Comparison of ENCODE assay signal across 13 cellular contexts in the genomic region with DNA sequence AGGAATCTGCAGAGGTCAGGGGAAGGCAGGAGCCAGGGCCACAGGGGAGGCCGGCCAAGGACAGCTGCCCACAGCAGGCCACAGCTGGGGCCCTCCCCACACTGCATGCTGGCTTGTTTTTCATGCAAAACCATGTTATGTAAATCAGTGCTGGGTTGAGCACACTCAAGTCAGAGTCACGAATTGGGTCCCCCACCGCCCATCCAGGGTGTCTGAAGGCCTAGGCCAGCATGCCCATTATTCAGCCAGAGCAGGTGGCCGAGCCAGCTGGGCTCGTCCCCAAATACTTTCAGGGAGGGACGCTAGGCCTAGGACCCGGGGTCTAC. TPM values are rescaled to one million over a fixed set of nuclear protein-coding genes. Genes with fewer than 3 reads are reported as not detected.
DNase-seq lines count a peak whose midpoint lies in the region; ATAC-seq and TF ChIP-seq lines count a peak whose summit lies in the region.
"Had no signal": no experiment of that assay in that cellular context is flagged by ENCODE, and none has a peak within 500 bp of the region (broad histone marks: within the 10 kb centered on the region; RNA-seq: fewer than 3 reads in every experiment).

No MANE protein-coding gene starts in this region.

- H3K9ac ChIP-seq in neural progenitor cell = no peak overlapping the region
- H3K9ac ChIP-seq: GM23248 had no signal

- WGBS in spleen, 5 donors = 75 to 85% (median 81%) methylated on average over 6 to 7 of the region's 7 CpGs

- H2AFZ ChIP-seq in neural progenitor cell (replicated peaks) = no peak overlapping the region
- H2AFZ ChIP-seq: GM23248 had no signal

- TF ChIP-seq POLR2A in spleen (IDR thresholded peaks at IDR 0.05) = no peak

- no peaks in the 10 kb centered on the region for H3K9me3 ChIP-seq in CD4-positive, alpha-beta memory T cell (ENCODE audit: control insufficient read depth in 1 of 2, low read length in 2 of 2)
- H3K9me3 ChIP-seq in T-helper 17 cell (ENCODE audit: control insufficient read depth, low read length, poor library complexity, severe bottlenecking) (no peaks in the 10 kb centered on the region), neural progenitor cell (ENCODE audit: low read depth) (no peaks in the 10 kb centered on the region), mucosa of descending colon (no peaks in the 10 kb centered on the region), spleen (no peaks in the 10 kb centered on the region)

- peaks cover 30% of the 10 kb centered on the region for H3F3A ChIP-seq in neural progenitor cell (ENCODE audit: low read depth)

- no peak overlapping the region for H3K4me3 ChIP-seq in CD4-positive, alpha-beta memory T cell (ENCODE audit: low read length in 2 of 2)
- no peak overlapping the region for H3K4me3 ChIP-seq in neural progenitor cell
- H3K4me3 ChIP-seq in mucosa of descending colon = no peak overlapping the region
- H3K4me3 ChIP-seq in spleen = no peak overlapping the region
- H3K4me3 ChIP-seq: GM23248 had no signal

- H4K20me1 ChIP-seq in neural progenitor cell (ENCODE audit: low read depth) = no peaks in the 10 kb centered on the region

- H3K27me3 Mint-ChIP-seq in CD4-positive, alpha-beta memory T cell = no peaks in the 10 kb centered on the region
- no peaks in the 10 kb centered on the region for H3K27me3 Mint-ChIP-seq in T-helper 17 cell
- H3K27me3 Mint-ChIP-seq in neural progenitor cell (ENCODE audit: insufficient read depth, low read depth) = peaks cover 14% of the 10 kb centered on the region
- H3K27me3 Mint-ChIP-seq: activated CD4-positive, alpha-beta memory T cell treated with anti-CD3 and anti-CD28 coated beads, Interleukin-2, amount 10 ng/mL, durations not matched to agents 7 days and 5 days; activated naive CD8-positive, alpha-beta T cell treated with anti-CD3 and anti-CD28 coated beads, Interleukin-2, amount 10 ng/mL, durations not matched to agents 7 days and 5 days had no signal

- H3K4me3 Mint-ChIP-seq in CD4-positive, alpha-beta memory T cell = no peak overlapping the region
- H3K4me3 Mint-ChIP-seq in T-helper 17 cell (peak overlapping the region; percentile 19), neural progenitor cell (no peak overlapping the region)
- H3K4me3 Mint-ChIP-seq: activated CD4-positive, alpha-beta memory T cell treated with anti-CD3 and anti-CD28 coated beads, Interleukin-2, amount 10 ng/mL, durations not matched to agents 7 days and 5 days; activated naive CD8-positive, alpha-beta T cell treated with anti-CD3 and anti-CD28 coated beads, Interleukin-2, amount 10 ng/mL, durations not matched to agents 7 days and 5 days had no signal

- no peak for DNase-seq in CD4-positive, alpha-beta memory T cell
- DNase-seq in T-helper 17 cell (no peak), neural progenitor cell (ENCODE audit: low spot score) (peak; percentile 21), HK-2 (ENCODE audit: unreplicated experiment) (no peak), mucosa of descending colon (no peak), spleen (no peak), medulla oblongata (ENCODE audit: extremely low spot score) (no peak)
- DNase-seq: activated CD4-positive, alpha-beta memory T cell treated with anti-CD3 and anti-CD28 coated beads, Interleukin-2, amount 10 ng/mL, durations not matched to agents 7 days and 5 days; activated naive CD8-positive, alpha-beta T cell treated with anti-CD3 and anti-CD28 coated beads, Interleukin-2, amount 10 ng/mL, durations not matched to agents 7 days and 5 days; COR-L47; GM23248; MV-4-11 had no signal

- TF ChIP-seq CTCF in neural progenitor cell (IDR thresholded peaks at IDR 0.05) = no peak
- no peak for TF ChIP-seq CTCF in mucosa of descending colon (IDR thresholded peaks at IDR 0.05)
- TF ChIP-seq CTCF in spleen (IDR thresholded peaks at IDR 0.05 in 8 of 11, conservative IDR thresholded peaks at IDR 0.05 in 3 of 11) = no peak

- H3K4me2 ChIP-seq in neural progenitor cell = no peak overlapping the region

- H3K36me3 ChIP-seq in CD4-positive, alpha-beta memory T cell (ENCODE audit: insufficient read depth, low read length) = no peaks in the 10 kb centered on the region
- H3K36me3 ChIP-seq in neural progenitor cell (no peaks in the 10 kb centered on the region), mucosa of descending colon (ENCODE audit: low read depth) (no peaks in the 10 kb centered on the region), spleen (no peaks in the 10 kb centered on the region)

- H3K27me3 ChIP-seq in CD4-positive, alpha-beta memory T cell (ENCODE audit: insufficient read depth, low read length) = no peaks in the 10 kb centered on the region
- no peaks in the 10 kb centered on the region for H3K27me3 ChIP-seq in neural progenitor cell
- peaks cover 0 to 6% (median 0%) of the 10 kb centered on the region in 7 donors for H3K27me3 ChIP-seq in spleen (replicated peaks in 1 of 7)

- H3K79me2 ChIP-seq in neural progenitor cell (ENCODE audit: low read depth) = no peaks in the 10 kb centered on the region

- H3K4me1 ChIP-seq in CD4-positive, alpha-beta memory T cell (ENCODE audit: insufficient read depth, low read length) = peaks cover 49% of the 10 kb centered on the region
- H3K4me1 ChIP-seq in neural progenitor cell = peaks cover 54% of the 10 kb centered on the region
- H3K4me1 ChIP-seq in mucosa of descending colon (ENCODE audit: low read depth) = peaks cover 61% of the 10 kb centered on the region
- H3K4me1 ChIP-seq in spleen = peaks cover 0 to 49% (median 29%) of the 10 kb centered on the region in 6 donors

- peaks cover 18 to 58% (median 44%) of the 10 kb centered on the region in 4 donors for H3K4me1 Mint-ChIP-seq in CD4-positive, alpha-beta memory T cell
- peaks cover 39% of the 10 kb centered on the region for H3K4me1 Mint-ChIP-seq in T-helper 17 cell
- H3K4me1 Mint-ChIP-seq in neural progenitor cell = peaks cover 74% of the 10 kb centered on the region

- no peaks in the 10 kb centered on the region for H3K9me3 Mint-ChIP-seq in CD4-positive, alpha-beta memory T cell
- H3K9me3 Mint-ChIP-seq in neural progenitor cell = no peaks in the 10 kb centered on the region
- H3K9me3 Mint-ChIP-seq: activated CD4-positive, alpha-beta memory T cell treated with anti-CD3 and anti-CD28 coated beads, Interleukin-2, amount 10 ng/mL, durations not matched to agents 7 days and 5 days; activated naive CD8-positive, alpha-beta T cell treated with anti-CD3 and anti-CD28 coated beads, Interleukin-2, amount 10 ng/mL, durations not matched to agents 7 days and 5 days had no signal

- CTCF ChIA-PET in CD4-positive, alpha-beta memory T cell (lab: Charles Lee; ENCODE audit: partially characterized antibody) = interaction anchor here (3.4 kb wide), 1 partner anchor 64 kb away, joined by 14 read pairs; no protein-coding TSS in a partner anchor

- POLR2A ChIA-PET in CD4-positive, alpha-beta memory T cell (lab: Charles Lee; ENCODE audit: partially characterized antibody) = interaction anchor here (1.4 to 33.8 kb wide), 4 partner anchors 8 to 55 kb away, joined by 4 to 688 read pairs (median 5); partner anchors contain the start of gene TOB1

- no peak overlapping the region for H3K27ac ChIP-seq in CD4-positive, alpha-beta memory T cell (ENCODE audit: low read depth, low read length)
- H3K27ac ChIP-seq in neural progenitor cell (no peak overlapping the region), spleen (no peak overlapping the region)
- H3K27ac ChIP-seq: GM23248 had no signal

- intact Hi-C loops in CD4-positive, alpha-beta memory T cell (cut with micrococcal nuclease) = no loop called here
- intact Hi-C loops in mucosa of descending colon (cut with DNase I, micrococcal nuclease) (loop anchor here in 1 of 2 donors (10.0 kb wide), 1 partner anchor 53 kb away; the partner anchor contains the start of gene TOB1), spleen (cut with DNase I; ENCODE audit: low total_unique reads) (no loop called here)

- peak overlapping the region in 4 of 7 donors; percentile 22 to 79 (median 59) for H3K27ac Mint-ChIP-seq in CD4-positive, alpha-beta memory T cell
- H3K27ac Mint-ChIP-seq in T-helper 17 cell = peak overlapping the region; percentile 100
- no peak overlapping the region for H3K27ac Mint-ChIP-seq in neural progenitor cell
- H3K27ac Mint-ChIP-seq: activated CD4-positive, alpha-beta memory T cell treated with anti-CD3 and anti-CD28 coated beads, Interleukin-2, amount 10 ng/mL, durations not matched to agents 7 days and 5 days had no signal

- no peaks in the 10 kb centered on the region for H3K36me3 Mint-ChIP-seq in CD4-positive, alpha-beta memory T cell
- no peaks in the 10 kb centered on the region for H3K36me3 Mint-ChIP-seq in T-helper 17 cell (ENCODE audit: low read depth)
- H3K36me3 Mint-ChIP-seq in neural progenitor cell = no peaks in the 10 kb centered on the region

- ATAC-seq in GM21619 (IDR thresholded peaks at IDR 0.05; ENCODE audit: unreplicated experiment) (peak; percentile 63), T-helper 17 cell (no peak), mucosa of descending colon (no peak)

RNA-seq across cellular contexts. Expression of gene TOB1, which starts 51.2 kb away (rescaled TPM):
- 100 to 1,000 TPM in 1 of 2 experiments, 10 to 100 TPM in 1; 93.7 to 104 TPM for total RNA-seq in CD4-positive, alpha-beta memory T cell
- polyA plus RNA-seq in CD4-positive, alpha-beta memory T cell = 100 to 1,000 TPM in 1 of 2 donors, 10 to 100 TPM in 1; 74.3 to 102 TPM
- total RNA-seq in T-helper 17 cell (100 to 1,000 TPM; 226 to 358 TPM), neural progenitor cell (ENCODE audit: low replicate concordance) (13.6 and 18.2 TPM in 2 replicates), mucosa of descending colon (100 to 1,000 TPM; 120 to 156 (median 128) TPM), spleen (10 to 100 TPM; 20.0 to 42.3 (median 26.3) TPM)
- polyA plus RNA-seq in spleen = 1 to 10 TPM; 6.3 to 9.8 (median 9.4) TPM
